1 cellular context compared by ENCODE assay signal in genomic region chr2:20596973-20597867, GRCh38.
TF ChIP-seq lines count a peak whose summit lies in the region.

No MANE protein-coding gene starts in this region.

TF ChIP-seq in HepG2, 621 proteins besides CTCF, POLR2A, EP300 and RAD21 (continued from another document and continues in another):
- TF ChIP-seq ZNF800 (CRISPR knock-in tag; IDR thresholded peaks at IDR 0.05) (no peak), ZNF607 (CRISPR knock-in tag; IDR thresholded peaks at IDR 0.05; ENCODE audit: borderline replicate concordance) (peak; percentile 81; the same call in 1 of the 2 replicates), NR2F1 (CRISPR knock-in tag; IDR thresholded peaks at IDR 0.05) (peak; percentile 97 to 98), ZNF562 (CRISPR knock-in tag; IDR thresholded peaks at IDR 0.05; ENCODE audit: borderline replicate concordance) (no peak), ZFP62 (CRISPR knock-in tag; IDR thresholded peaks at IDR 0.05) (no peak), PTBP1 (IDR thresholded peaks at IDR 0.05; ENCODE audit: low read depth, low read length, poor library complexity, severe bottlenecking) (no peak), ZNF777 (CRISPR knock-in tag; IDR thresholded peaks at IDR 0.05) (no peak), RARA (CRISPR knock-in tag; IDR thresholded peaks at IDR 0.05) (peak; percentile 98), ZBTB38 (CRISPR knock-in tag; IDR thresholded peaks at IDR 0.05) (peak; percentile 98), WIZ (CRISPR knock-in tag; IDR thresholded peaks at IDR 0.05) (peak; percentile 10; the same call in 1 of the 2 replicates), ZNF589 (CRISPR knock-in tag; conservative IDR thresholded peaks at IDR 0.05) (no peak), ZBTB21 (CRISPR knock-in tag; IDR thresholded peaks at IDR 0.05) (peak; percentile 50; the same call in 1 of the 2 replicates), NRL (CRISPR knock-in tag; IDR thresholded peaks at IDR 0.05; ENCODE audit: borderline replicate concordance) (peak; percentile 95), SMYD3 (CRISPR knock-in tag; IDR thresholded peaks at IDR 0.05) (peak; percentile 92), KDM4B (CRISPR knock-in tag; IDR thresholded peaks at IDR 0.05) (peak; percentile 98), CHCHD3 (CRISPR knock-in tag; IDR thresholded peaks at IDR 0.05) (no peak), ZNF263 (CRISPR knock-in tag; IDR thresholded peaks at IDR 0.05) (peak; percentile 34; the same call in 1 of the 2 replicates), JARID2 (CRISPR knock-in tag; IDR thresholded peaks at IDR 0.05; ENCODE audit: insufficient replicate concordance) (peak; percentile 81), NR2F2 (IDR thresholded peaks at IDR 0.05; ENCODE audit: borderline replicate concordance, low read depth) (no peak), TARDBP (CRISPR knock-in tag; IDR thresholded peaks at IDR 0.05) (peak; percentile 99), ATF1 (CRISPR knock-in tag; IDR thresholded peaks at IDR 0.05) (peak; percentile 74; the same call in 1 of the 2 replicates), CEBPG (CRISPR knock-in tag; IDR thresholded peaks at IDR 0.05) (peak; percentile 75), ZNF746 (CRISPR knock-in tag; IDR thresholded peaks at IDR 0.05) (peak; percentile 91), ZNF75D (CRISPR knock-in tag; IDR thresholded peaks at IDR 0.05; ENCODE audit: borderline replicate concordance) (no peak), ZFP36 (IDR thresholded peaks at IDR 0.05; ENCODE audit: borderline replicate concordance, low read depth, low read length, partially characterized antibody) (no peak), TAF1 (CRISPR knock-in tag; IDR thresholded peaks at IDR 0.05) (peak; percentile 76), SMAD1 (CRISPR knock-in tag; IDR thresholded peaks at IDR 0.05; ENCODE audit: borderline replicate concordance, low read depth) (peak; percentile 74; the same call in 1 of the 2 replicates), SALL1 (CRISPR knock-in tag; IDR thresholded peaks at IDR 0.05) (peak; percentile 99), THYN1 (CRISPR knock-in tag; IDR thresholded peaks at IDR 0.05; ENCODE audit: borderline replicate concordance, low read depth) (peak; percentile 87; the same call in 1 of the 2 replicates), PHF8 (CRISPR knock-in tag; IDR thresholded peaks at IDR 0.05) (peak; percentile 84), RELA (CRISPR knock-in tag; IDR thresholded peaks at IDR 0.05) (peak; percentile 86; the same call in 1 of the 2 replicates), USF2 (IDR thresholded peaks at IDR 0.05; ENCODE audit: low read depth, low read length) (no peak), USF2 (CRISPR knock-in tag; IDR thresholded peaks at IDR 0.05; ENCODE audit: borderline replicate concordance) (no peak), TCF7L2 (IDR thresholded peaks at IDR 0.05; ENCODE audit: low read depth, low read length) (no peak), XBP1 (CRISPR knock-in tag; IDR thresholded peaks at IDR 0.05) (no peak), TIGD3 (CRISPR knock-in tag; IDR thresholded peaks at IDR 0.05; ENCODE audit: borderline replicate concordance) (peak; percentile 81; the same call in 1 of the 2 replicates), ZNF501 (CRISPR knock-in tag; IDR thresholded peaks at IDR 0.05) (peak; percentile 81), ZNF879 (CRISPR knock-in tag; IDR thresholded peaks at IDR 0.05) (no peak), ZNF556 (CRISPR knock-in tag; IDR thresholded peaks at IDR 0.05; ENCODE audit: borderline replicate concordance) (peak; percentile 93), ZNF546 (CRISPR knock-in tag; conservative IDR thresholded peaks at IDR 0.05) (peak; percentile 72; the same call in 1 of the 2 replicates), KMT2B (CRISPR knock-in tag; IDR thresholded peaks at IDR 0.05) (peak; percentile 80), SNRNP70 (IDR thresholded peaks at IDR 0.05; ENCODE audit: low read depth, low read length) (no peak), ZBTB7A (CRISPR knock-in tag; IDR thresholded peaks at IDR 0.05) (peak; percentile 89; the same call in 1 of the 2 replicates), CREBL2 (CRISPR knock-in tag; IDR thresholded peaks at IDR 0.05; ENCODE audit: borderline replicate concordance) (no peak), HDAC1 (CRISPR knock-in tag; IDR thresholded peaks at IDR 0.05) (peak; percentile 93)
- TF ChIP-seq, protein P1, sequence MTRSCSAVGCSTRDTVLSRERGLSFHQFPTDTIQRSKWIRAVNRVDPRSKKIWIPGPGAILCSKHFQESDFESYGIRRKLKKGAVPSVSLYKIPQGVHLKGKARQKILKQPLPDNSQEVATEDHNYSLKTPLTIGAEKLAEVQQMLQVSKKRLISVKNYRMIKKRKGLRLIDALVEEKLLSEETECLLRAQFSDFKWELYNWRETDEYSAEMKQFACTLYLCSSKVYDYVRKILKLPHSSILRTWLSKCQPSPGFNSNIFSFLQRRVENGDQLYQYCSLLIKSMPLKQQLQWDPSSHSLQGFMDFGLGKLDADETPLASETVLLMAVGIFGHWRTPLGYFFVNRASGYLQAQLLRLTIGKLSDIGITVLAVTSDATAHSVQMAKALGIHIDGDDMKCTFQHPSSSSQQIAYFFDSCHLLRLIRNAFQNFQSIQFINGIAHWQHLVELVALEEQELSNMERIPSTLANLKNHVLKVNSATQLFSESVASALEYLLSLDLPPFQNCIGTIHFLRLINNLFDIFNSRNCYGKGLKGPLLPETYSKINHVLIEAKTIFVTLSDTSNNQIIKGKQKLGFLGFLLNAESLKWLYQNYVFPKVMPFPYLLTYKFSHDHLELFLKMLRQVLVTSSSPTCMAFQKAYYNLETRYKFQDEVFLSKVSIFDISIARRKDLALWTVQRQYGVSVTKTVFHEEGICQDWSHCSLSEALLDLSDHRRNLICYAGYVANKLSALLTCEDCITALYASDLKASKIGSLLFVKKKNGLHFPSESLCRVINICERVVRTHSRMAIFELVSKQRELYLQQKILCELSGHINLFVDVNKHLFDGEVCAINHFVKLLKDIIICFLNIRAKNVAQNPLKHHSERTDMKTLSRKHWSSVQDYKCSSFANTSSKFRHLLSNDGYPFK (CRISPR knock-in tag; IDR thresholded peaks at IDR 0.05; ENCODE audit: borderline replicate concordance): peak; percentile 74
- TF ChIP-seq, protein P2, sequence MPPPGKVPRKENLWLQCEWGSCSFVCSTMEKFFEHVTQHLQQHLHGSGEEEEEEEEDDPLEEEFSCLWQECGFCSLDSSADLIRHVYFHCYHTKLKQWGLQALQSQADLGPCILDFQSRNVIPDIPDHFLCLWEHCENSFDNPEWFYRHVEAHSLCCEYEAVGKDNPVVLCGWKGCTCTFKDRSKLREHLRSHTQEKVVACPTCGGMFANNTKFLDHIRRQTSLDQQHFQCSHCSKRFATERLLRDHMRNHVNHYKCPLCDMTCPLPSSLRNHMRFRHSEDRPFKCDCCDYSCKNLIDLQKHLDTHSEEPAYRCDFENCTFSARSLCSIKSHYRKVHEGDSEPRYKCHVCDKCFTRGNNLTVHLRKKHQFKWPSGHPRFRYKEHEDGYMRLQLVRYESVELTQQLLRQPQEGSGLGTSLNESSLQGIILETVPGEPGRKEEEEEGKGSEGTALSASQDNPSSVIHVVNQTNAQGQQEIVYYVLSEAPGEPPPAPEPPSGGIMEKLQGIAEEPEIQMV (CRISPR knock-in tag; IDR thresholded peaks at IDR 0.05; ENCODE audit: low read depth): peak; percentile 85; the same call in 1 of the 2 replicates
- TF ChIP-seq, protein P3, sequence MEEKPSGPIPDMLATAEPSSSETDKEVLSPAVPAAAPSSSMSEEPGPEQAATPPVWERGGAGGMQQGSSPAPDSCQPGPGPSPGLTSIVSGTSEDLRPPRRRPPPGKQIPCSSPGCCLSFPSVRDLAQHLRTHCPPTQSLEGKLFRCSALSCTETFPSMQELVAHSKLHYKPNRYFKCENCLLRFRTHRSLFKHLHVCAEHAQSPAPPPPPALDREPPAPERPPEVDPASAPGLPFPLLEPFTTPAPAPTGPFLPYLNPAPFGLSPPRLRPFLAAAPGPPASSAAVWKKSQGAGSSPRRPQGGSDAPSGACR (CRISPR knock-in tag; IDR thresholded peaks at IDR 0.05): peak; percentile 93; the same call in 1 of the 2 replicates
- TF ChIP-seq, protein P4, sequence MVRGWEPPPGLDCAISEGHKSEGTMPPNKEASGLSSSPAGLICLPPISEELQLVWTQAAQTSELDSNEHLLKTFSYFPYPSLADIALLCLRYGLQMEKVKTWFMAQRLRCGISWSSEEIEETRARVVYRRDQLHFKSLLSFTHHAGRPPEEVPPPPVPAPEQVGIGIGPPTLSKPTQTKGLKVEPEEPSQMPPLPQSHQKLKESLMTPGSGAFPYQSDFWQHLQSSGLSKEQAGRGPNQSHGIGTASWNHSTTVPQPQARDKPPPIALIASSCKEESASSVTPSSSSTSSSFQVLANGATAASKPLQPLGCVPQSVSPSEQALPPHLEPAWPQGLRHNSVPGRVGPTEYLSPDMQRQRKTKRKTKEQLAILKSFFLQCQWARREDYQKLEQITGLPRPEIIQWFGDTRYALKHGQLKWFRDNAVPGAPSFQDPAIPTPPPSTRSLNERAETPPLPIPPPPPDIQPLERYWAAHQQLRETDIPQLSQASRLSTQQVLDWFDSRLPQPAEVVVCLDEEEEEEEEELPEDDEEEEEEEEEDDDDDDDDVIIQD (CRISPR knock-in tag; IDR thresholded peaks at IDR 0.05; ENCODE audit: low read depth): peak; percentile 94
- TF ChIP-seq, protein P5, sequence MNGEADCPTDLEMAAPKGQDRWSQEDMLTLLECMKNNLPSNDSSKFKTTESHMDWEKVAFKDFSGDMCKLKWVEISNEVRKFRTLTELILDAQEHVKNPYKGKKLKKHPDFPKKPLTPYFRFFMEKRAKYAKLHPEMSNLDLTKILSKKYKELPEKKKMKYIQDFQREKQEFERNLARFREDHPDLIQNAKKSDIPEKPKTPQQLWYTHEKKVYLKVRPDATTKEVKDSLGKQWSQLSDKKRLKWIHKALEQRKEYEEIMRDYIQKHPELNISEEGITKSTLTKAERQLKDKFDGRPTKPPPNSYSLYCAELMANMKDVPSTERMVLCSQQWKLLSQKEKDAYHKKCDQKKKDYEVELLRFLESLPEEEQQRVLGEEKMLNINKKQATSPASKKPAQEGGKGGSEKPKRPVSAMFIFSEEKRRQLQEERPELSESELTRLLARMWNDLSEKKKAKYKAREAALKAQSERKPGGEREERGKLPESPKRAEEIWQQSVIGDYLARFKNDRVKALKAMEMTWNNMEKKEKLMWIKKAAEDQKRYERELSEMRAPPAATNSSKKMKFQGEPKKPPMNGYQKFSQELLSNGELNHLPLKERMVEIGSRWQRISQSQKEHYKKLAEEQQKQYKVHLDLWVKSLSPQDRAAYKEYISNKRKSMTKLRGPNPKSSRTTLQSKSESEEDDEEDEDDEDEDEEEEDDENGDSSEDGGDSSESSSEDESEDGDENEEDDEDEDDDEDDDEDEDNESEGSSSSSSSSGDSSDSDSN (CRISPR knock-in tag; IDR thresholded peaks at IDR 0.05): peak; percentile 80
- TF ChIP-seq, protein P6, sequence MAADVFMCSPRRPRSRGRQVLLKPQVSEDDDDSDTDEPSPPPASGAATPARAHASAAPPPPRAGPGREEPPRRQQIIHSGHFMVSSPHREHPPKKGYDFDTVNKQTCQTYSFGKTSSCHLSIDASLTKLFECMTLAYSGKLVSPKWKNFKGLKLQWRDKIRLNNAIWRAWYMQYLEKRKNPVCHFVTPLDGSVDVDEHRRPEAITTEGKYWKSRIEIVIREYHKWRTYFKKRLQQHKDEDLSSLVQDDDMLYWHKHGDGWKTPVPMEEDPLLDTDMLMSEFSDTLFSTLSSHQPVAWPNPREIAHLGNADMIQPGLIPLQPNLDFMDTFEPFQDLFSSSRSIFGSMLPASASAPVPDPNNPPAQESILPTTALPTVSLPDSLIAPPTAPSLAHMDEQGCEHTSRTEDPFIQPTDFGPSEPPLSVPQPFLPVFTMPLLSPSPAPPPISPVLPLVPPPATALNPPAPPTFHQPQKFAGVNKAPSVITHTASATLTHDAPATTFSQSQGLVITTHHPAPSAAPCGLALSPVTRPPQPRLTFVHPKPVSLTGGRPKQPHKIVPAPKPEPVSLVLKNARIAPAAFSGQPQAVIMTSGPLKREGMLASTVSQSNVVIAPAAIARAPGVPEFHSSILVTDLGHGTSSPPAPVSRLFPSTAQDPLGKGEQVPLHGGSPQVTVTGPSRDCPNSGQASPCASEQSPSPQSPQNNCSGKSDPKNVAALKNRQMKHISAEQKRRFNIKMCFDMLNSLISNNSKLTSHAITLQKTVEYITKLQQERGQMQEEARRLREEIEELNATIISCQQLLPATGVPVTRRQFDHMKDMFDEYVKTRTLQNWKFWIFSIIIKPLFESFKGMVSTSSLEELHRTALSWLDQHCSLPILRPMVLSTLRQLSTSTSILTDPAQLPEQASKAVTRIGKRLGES (CRISPR knock-in tag; IDR thresholded peaks at IDR 0.05; ENCODE audit: borderline replicate concordance): no peak
